Comparison of ENCODE assay signal across 8 cellular contexts in the genomic region with DNA sequence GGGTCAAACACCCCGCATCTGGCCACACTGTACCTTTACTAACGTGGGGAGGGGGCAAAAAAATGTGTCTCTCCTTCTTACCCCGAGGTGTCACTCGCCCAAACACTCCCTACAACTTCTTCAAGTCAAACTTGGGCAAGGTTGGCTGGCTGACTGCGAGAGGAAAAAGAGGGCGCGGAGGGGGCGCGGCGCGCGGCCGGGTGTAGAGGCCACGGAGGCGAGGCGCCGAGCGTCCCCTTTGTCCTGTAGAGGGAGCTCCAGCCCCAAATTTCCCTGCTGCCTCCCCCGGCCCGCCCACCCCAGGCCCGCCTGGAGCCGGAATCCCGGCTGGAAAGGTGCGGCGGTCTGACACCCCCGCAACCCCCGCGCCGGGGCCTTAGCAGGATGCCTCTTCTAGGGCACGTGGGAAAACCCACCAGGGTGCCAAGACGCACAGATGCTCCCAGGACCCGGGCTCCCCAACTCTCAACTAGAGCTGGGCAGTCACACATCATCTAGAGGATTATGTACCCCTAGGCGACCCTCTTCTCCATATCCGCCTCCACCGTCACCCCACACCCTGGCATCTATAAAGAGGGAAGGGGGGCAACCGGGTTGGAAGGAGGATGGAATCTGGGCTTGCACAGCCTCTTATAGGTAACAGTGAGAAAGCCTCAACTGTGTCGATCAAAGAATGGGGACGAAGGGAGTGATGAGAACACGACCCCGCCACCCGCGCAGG. TPM values are rescaled to one million over a fixed set of nuclear protein-coding genes. Genes with fewer than 3 reads are reported as not detected.
DNase-seq lines count a peak whose midpoint lies in the region; ATAC-seq and TF ChIP-seq lines count a peak whose summit lies in the region.

No MANE protein-coding gene starts in this region.

- in situ Hi-C loops in T47D (cut with HindIII; ENCODE audit: low pct_unique_long_range_greater_than_20kb, low sequenced_read_pairs) = no loop called here

- ATAC-seq in left lung = peak; percentile 57
- ATAC-seq in GM18517 (IDR thresholded peaks at IDR 0.05; ENCODE audit: unreplicated experiment) = no peak
- ATAC-seq in HG03139 (IDR thresholded peaks at IDR 0.05; ENCODE audit: unreplicated experiment) = no peak
- ATAC-seq in HG03108 (IDR thresholded peaks at IDR 0.05; ENCODE audit: unreplicated experiment) = no peak

- no peaks in the 10 kb centered on the region for H3K36me3 ChIP-seq in left lung

- peak overlapping the region; percentile 48 to 87 for H3K27ac ChIP-seq in left lung

- intact Hi-C loops in left lung (cut with DNase I) = loop anchor here in 1 of 2 donors (10.0 kb wide), 1 partner anchor 652 kb away; the partner anchor contains the start of gene IRX5

- no peak for DNase-seq in AG09309 (ENCODE audit: low read depth)
- DNase-seq in HFF-Myc (ENCODE audit: extremely low read depth, low read depth) = no peak
- peak; percentile 57 to 82 for DNase-seq in T47D (ENCODE audit: low read depth in 1 of 2, low spot score in 1 of 2)
- DNase-seq in left lung = peak; percentile 68 to 88
- no peak for DNase-seq in NCI-H510A treated with DMSO at 0.1 percent for 48 hours (lab: John Stamatoyannopoulos, UW)

- no peak overlapping the region for H3K4me3 ChIP-seq in AG09309 (ENCODE audit: control insufficient read depth, low read depth, low read length)
- H3K4me3 ChIP-seq in HFF-Myc (replicated peaks; ENCODE audit: low read depth, low read length) = no peak overlapping the region
- H3K4me3 ChIP-seq in left lung = peak overlapping the region; percentile 47 to 53

- TF ChIP-seq CTCF in AG09309 (IDR thresholded peaks at IDR 0.05; ENCODE audit: control insufficient read depth, insufficient read depth, low read depth, low read length, missing control alignments) (peak; percentile 4), HFF-Myc (IDR thresholded peaks at IDR 0.05; ENCODE audit: low read depth, low read length, missing control alignments) (peak; percentile 45), left lung (IDR thresholded peaks at IDR 0.05) (peak; percentile 63 to 65)

- peaks cover 31 to 88% of the 10 kb centered on the region in 2 donors for H3K27me3 ChIP-seq in left lung

- no peaks in the 10 kb centered on the region for H3K9me3 ChIP-seq in left lung

- peaks cover 0 to 39% of the 10 kb centered on the region in 2 donors for H3K4me1 ChIP-seq in left lung

RNA-seq across cellular contexts. Expression of gene IRX3, which starts 4.2 kb away (rescaled TPM):
- total RNA-seq in left lung = 10 to 100 TPM; 40.7 to 42.0 TPM

Comparison
In these comparisons a context has a peak if more than half of its experiments do, and no peak if none do; other contexts are left out.
1. DNase-seq: peak in T47D (2 of 2) and left lung (2 of 2); none in AG09309 (single experiment), HFF-Myc (single experiment) and NCI-H510A treated with DMSO at 0.1 percent for 48 hours (single experiment).
2. H3K4me3 ChIP-seq: peak in left lung (2 of 2); none in AG09309 (single experiment) and HFF-Myc (single experiment).
3. CTCF ChIP-seq: peak in every context shown above with its lines; median percentile 64 in left lung; 45 in HFF-Myc; 4 in AG09309.